Comparison of ENCODE assay signal across 10 cellular contexts in genomic region chr10:48287417-48288391, GRCh38. TPM values are rescaled to one million over a fixed set of nuclear protein-coding genes. Genes with fewer than 3 reads are reported as not detected.
DNase-seq lines count a peak whose midpoint lies in the region; ATAC-seq and TF ChIP-seq lines count a peak whose summit lies in the region.
"Had no signal": no experiment of that assay in that cellular context is flagged by ENCODE, and none has a peak within 500 bp of the region (broad histone marks: within the 10 kb centered on the region; RNA-seq: fewer than 3 reads in every experiment).

No MANE protein-coding gene starts in this region.

- H4K5ac ChIP-seq in IMR-90 (ENCODE audit: low read depth, low read length) = no peak overlapping the region

- ATAC-seq in IMR-90 (ENCODE audit: low read depth) = peak; percentile 10; the same call in 1 of the 2 replicates
- ATAC-seq in sciatic nerve = peak; percentile 50

- H2BK120ac ChIP-seq in IMR-90 (ENCODE audit: low read depth, low read length) = no peak overlapping the region

- WGBS in IMR-90 (ENCODE audit: extremely low coverage in 2 of 2, insufficient read length in 1 of 2), 2 experiments = 70% methylated on average over 6 of the region's 13 CpGs; no CpG with 5 or more reads in 1 of the 2 experiments

- POLR2A ChIA-PET in IMR-90 (lab: Charles Lee; ENCODE audit: unreplicated experiment) = no interaction called here

- dilution Hi-C loops in IMR-90 (cut with HindIII; ENCODE audit: low sequenced_read_pairs, unreplicated experiment) = no loop called here

- H3K9me1 ChIP-seq in IMR-90 (ENCODE audit: insufficient read depth, low read length) = no peaks in the 10 kb centered on the region

- no peak overlapping the region for H3K4me2 ChIP-seq in IMR-90 (ENCODE audit: low read depth, low read length)

- H3K14ac ChIP-seq in IMR-90 (replicated peaks; ENCODE audit: low read depth, low read length) = no peak overlapping the region

- intact Hi-C loops in IMR-90 (cut with micrococcal nuclease) = no loop called here
- intact Hi-C loops in sciatic nerve (cut with DNase I) = no loop called here

- no peak overlapping the region for H3K18ac ChIP-seq in IMR-90 (ENCODE audit: low read depth, low read length)

- no peaks in the 10 kb centered on the region for H3K79me1 ChIP-seq in IMR-90 (ENCODE audit: low read depth in 1 of 2, low read length in 2 of 2)

- H4K8ac ChIP-seq in IMR-90 (ENCODE audit: low read depth in 2 of 2, low read length in 2 of 2) = no peak overlapping the region

- in situ Hi-C loops in IMR-90 (cut with MboI; ENCODE audit: low sequenced_read_pairs) = no loop called here
- in situ Hi-C loops in brain microvascular endothelial cell (cut with HindIII; ENCODE audit: low pct_ligation_motif_present, low sequenced_read_pairs) = no loop called here

- TF ChIP-seq CTCF in IMR-90 (conservative IDR thresholded peaks at IDR 0.05; ENCODE audit: low read depth, low read length) (no peak), brain microvascular endothelial cell (IDR thresholded peaks at IDR 0.05; ENCODE audit: low read depth, low read length, missing control alignments) (no peak)

- TF ChIP-seq POLR2A in IMR-90 (IDR thresholded peaks at IDR 0.05; ENCODE audit: low read depth, low read length) = no peak

- peaks cover 38% of the 10 kb centered on the region for H3K27me3 ChIP-seq in IMR-90 (ENCODE audit: control insufficient read depth, insufficient read depth, low read length)
- H3K27me3 ChIP-seq in brain microvascular endothelial cell (replicated peaks) = no peaks in the 10 kb centered on the region

- no peak overlapping the region for H2AK9ac ChIP-seq in IMR-90 (replicated peaks; ENCODE audit: low read depth, low read length, poor library complexity)

- no peak for TF ChIP-seq RAD21 in IMR-90 (IDR thresholded peaks at IDR 0.05; ENCODE audit: low read length)

- no peak overlapping the region for H2BK15ac ChIP-seq in IMR-90 (ENCODE audit: low read depth, low read length)

- no peak overlapping the region for H3K23ac ChIP-seq in IMR-90 (ENCODE audit: low read depth, low read length)

- H3K4ac ChIP-seq in IMR-90 (ENCODE audit: low read depth, low read length) = no peak overlapping the region

- CTCF ChIA-PET in IMR-90 (lab: Yijun Ruan, JAX) = interaction anchor here (0.6 to 0.7 kb wide), 2 partner anchors 307 to 358 kb away, joined by 3 read pairs; no protein-coding TSS in a partner anchor

- H3K9me3 ChIP-seq in IMR-90 (ENCODE audit: control insufficient read depth, insufficient read depth, low read length) = peaks cover 4% of the 10 kb centered on the region; the same call in 1 of the 2 replicates

- no peak overlapping the region for H3K9ac ChIP-seq in IMR-90 (ENCODE audit: low read depth, low read length)

- H3K4me3 ChIP-seq in IMR-90 (ENCODE audit: insufficient read depth, low read depth, low read length) (no peak overlapping the region), brain microvascular endothelial cell (ENCODE audit: low read depth, low read length) (no peak overlapping the region)
- H3K4me3 ChIP-seq: lung had no signal

- H2AK5ac ChIP-seq in IMR-90 (ENCODE audit: low read depth, low read length) = no peak overlapping the region

- no peak overlapping the region for H4K91ac ChIP-seq in IMR-90 (ENCODE audit: insufficient read depth, low read depth, low read length)

- no peaks in the 10 kb centered on the region for H3K4me1 ChIP-seq in IMR-90 (ENCODE audit: control insufficient read depth, insufficient read depth, low read length)

- H3K56ac ChIP-seq in IMR-90 (ENCODE audit: extremely low read depth, insufficient read depth, low read length) = no peak overlapping the region

- H2BK20ac ChIP-seq in IMR-90 (ENCODE audit: low read depth, low read length) = no peak overlapping the region

- H2BK5ac ChIP-seq in IMR-90 (ENCODE audit: low read depth, low read length, poor library complexity, severe bottlenecking) = no peak overlapping the region

- no peaks in the 10 kb centered on the region for H4K20me1 ChIP-seq in IMR-90 (ENCODE audit: insufficient read depth, low read length)

- no peak overlapping the region for H3K27ac ChIP-seq in IMR-90 (ENCODE audit: insufficient read depth, low read length)
- H3K27ac ChIP-seq in cingulate gyrus (ENCODE audit: low read depth, low read length) = peak overlapping the region; percentile 76
- H3K27ac ChIP-seq in brain microvascular endothelial cell = no peak overlapping the region
- H3K27ac ChIP-seq: 22Rv1 had no signal

- no peak overlapping the region for H2AFZ ChIP-seq in IMR-90 (replicated peaks; ENCODE audit: low read length, poor library complexity)

- DNase-seq in DMS153 (lab: John Stamatoyannopoulos, UW) = peak; percentile 15
- DNase-seq in DMS153 treated with DMSO at 0.1 percent for 48 hours (lab: John Stamatoyannopoulos, UW; ENCODE audit: unreplicated experiment) = no peak
- DNase-seq in IMR-90 = no peak
- peak; percentile 59 for DNase-seq in sciatic nerve (ENCODE audit: low spot score)
- no peak for DNase-seq in activated naive CD4-positive, alpha-beta T cell treated with anti-CD3 and anti-CD28 coated beads, Interleukin-2, amount 50 U/mL, for 16 hours
- no peak for DNase-seq in brain microvascular endothelial cell
- DNase-seq in NK-92 treated with Interleukin-12 subunit alpha and Interleukin-12 subunit beta, amount 100 ng/mL, for 24 hours (lab: John Stamatoyannopoulos, UW) = no peak

- no TSS peak for BruUV-seq in IMR-90 (replicated peaks; lab: Mats Ljungman, UMichigan)

- no peaks in the 10 kb centered on the region for H3K36me3 ChIP-seq in IMR-90 (ENCODE audit: control insufficient read depth, insufficient read depth, low read length)
- no peaks in the 10 kb centered on the region for H3K36me3 ChIP-seq in brain microvascular endothelial cell (replicated peaks)

TF ChIP-seq in IMR-90, 13 proteins besides CTCF, POLR2A, EP300 and RAD21:
- no peak for TF ChIP-seq FOS (IDR thresholded peaks at IDR 0.05; ENCODE audit: low read depth, low read length)
- no peak for TF ChIP-seq MXI1 (IDR thresholded peaks at IDR 0.05; ENCODE audit: borderline replicate concordance, low read depth, low read length)
- TF ChIP-seq, protein P1, sequence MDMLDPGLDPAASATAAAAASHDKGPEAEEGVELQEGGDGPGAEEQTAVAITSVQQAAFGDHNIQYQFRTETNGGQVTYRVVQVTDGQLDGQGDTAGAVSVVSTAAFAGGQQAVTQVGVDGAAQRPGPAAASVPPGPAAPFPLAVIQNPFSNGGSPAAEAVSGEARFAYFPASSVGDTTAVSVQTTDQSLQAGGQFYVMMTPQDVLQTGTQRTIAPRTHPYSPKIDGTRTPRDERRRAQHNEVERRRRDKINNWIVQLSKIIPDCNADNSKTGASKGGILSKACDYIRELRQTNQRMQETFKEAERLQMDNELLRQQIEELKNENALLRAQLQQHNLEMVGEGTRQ (IDR thresholded peaks at IDR 0.05; ENCODE audit: low read depth, low read length) = no peak
- TF ChIP-seq SMC3 (IDR thresholded peaks at IDR 0.05; ENCODE audit: low read depth, low read length) = no peak
- TF ChIP-seq NFE2L2 (IDR thresholded peaks at IDR 0.05; ENCODE audit: low read depth, low read length) = no peak
- TF ChIP-seq MAFK (IDR thresholded peaks at IDR 0.05; ENCODE audit: low read depth, low read length) = no peak
- TF ChIP-seq RCOR1 (IDR thresholded peaks at IDR 0.05; ENCODE audit: insufficient replicate concordance, low read length) = no peak
- TF ChIP-seq CEBPB (IDR thresholded peaks at IDR 0.05; ENCODE audit: low read depth, low read length) = no peak
- TF ChIP-seq ELK1 (IDR thresholded peaks at IDR 0.05; ENCODE audit: borderline replicate concordance, low read depth, low read length) = no peak
- no peak for TF ChIP-seq MAZ (IDR thresholded peaks at IDR 0.05; ENCODE audit: borderline replicate concordance, low read depth, low read length)
- no peak for TF ChIP-seq CHD1 (IDR thresholded peaks at IDR 0.05; ENCODE audit: low read depth, low read length)

RNA-seq across cellular contexts. Expression of gene FRMPD2, which starts 13.2 kb away (rescaled TPM):
- total RNA-seq in IMR-90 (2012; rRNA removed) = 0.18 TPM in 1 of 2 replicates, not detected in the other
- polyA plus RNA-seq in IMR-90 (2012; rRNA removed) = not detected in 2 replicates
- polyA plus RNA-seq in IMR-90 (2012; cell fraction: cytosol; rRNA removed) = 0.01 TPM in 1 of 2 replicates, not detected in the other
- 0.28 TPM in 1 of 2 replicates, not detected in the other for polyA plus RNA-seq in IMR-90 (2012; cell fraction: nucleus; rRNA removed; ENCODE audit: low replicate concordance)
- total RNA-seq in sciatic nerve = 0.13 TPM

RNA-seq across cellular contexts. Expression of gene MAPK8, which starts 18.8 kb away (rescaled TPM):
- total RNA-seq in IMR-90 (2012; rRNA removed) (54.7 and 67.2 TPM in 2 replicates), sciatic nerve (49.4 TPM)
- polyA plus RNA-seq in IMR-90 (2012; rRNA removed) = 31.3 and 41.5 TPM in 2 replicates
- polyA plus RNA-seq in IMR-90 (2012; cell fraction: cytosol; rRNA removed) = 6.6 and 8.4 TPM in 2 replicates
- 9.7 and 65.3 TPM in 2 replicates for polyA plus RNA-seq in IMR-90 (2012; cell fraction: nucleus; rRNA removed; ENCODE audit: low replicate concordance)

Comparison
In these comparisons a context has a peak if more than half of its experiments do, and no peak if none do; other contexts are left out.
1. DNase-seq: peak in DMS153 (single experiment) and sciatic nerve (single experiment); none in DMS153 treated with DMSO at 0.1 percent for 48 hours (single experiment), IMR-90 (single experiment), activated naive CD4-positive, alpha-beta T cell treated with anti-CD3 and anti-CD28 coated beads, Interleukin-2, amount 50 U/mL, for 16 hours (single experiment), brain microvascular endothelial cell (single experiment) and NK-92 treated with Interleukin-12 subunit alpha and Interleukin-12 subunit beta, amount 100 ng/mL, for 24 hours (single experiment).